ENCODE assay signal across 24 cellular contexts in genomic region chr13:72645521-72645920, GRCh38.
"Had no signal": no experiment of that assay in that cellular context is flagged by ENCODE, and none has a peak within 500 bp of the region (broad histone marks: within the 10 kb centered on the region; RNA-seq: fewer than 3 reads in every experiment).

No MANE protein-coding gene starts in this region.

- H3K4me1 ChIP-seq: ascending aorta had no signal

- H3K4me3 ChIP-seq: ascending aorta, coronary artery, dorsolateral prefrontal cortex had no signal

- ATAC-seq: activated CD4-positive, alpha-beta T cell treated with anti-CD3 and anti-CD28 coated beads for 36 hours; activated CD8-positive, alpha-beta memory T cell treated with anti-CD3 and anti-CD28 coated beads, Interleukin-2, amount 10 ng/mL, durations not matched to agents 7 days and 5 days; activated CD8-positive, alpha-beta T cell treated with anti-CD3 and anti-CD28 coated beads, Interleukin-2, amount 10 ng/mL, durations not matched to agents 7 days and 5 days; activated naive CD4-positive, alpha-beta T cell treated with anti-CD3 and anti-CD28 coated beads, Interleukin-2, amount 50 U/mL, for 72 hours; esophagus mucosa had no signal

- DNase-seq: activated CD4-positive, alpha-beta memory T cell treated with anti-CD3 and anti-CD28 coated beads for 36 hours; activated CD4-positive, alpha-beta T cell treated with anti-CD3 and anti-CD28 coated beads for 36 hours; activated CD4-positive, alpha-beta T cell treated with anti-CD3 and anti-CD28 coated beads, Interleukin-2, amount 10 ng/mL, durations not matched to agents 24 days and 14 days; activated CD4-positive, CD25-positive, alpha-beta regulatory T cell; activated CD4-positive, CD25-positive, alpha-beta regulatory T cell treated with anti-CD3 and anti-CD28 coated beads, Interleukin-2, amount 50 U/mL, for 72 hours; activated CD8-positive, alpha-beta memory T cell treated with anti-CD3 and anti-CD28 coated beads, Interleukin-2, amount 10 ng/mL, durations not matched to agents 7 days and 5 days; activated CD8-positive, alpha-beta memory T cell treated with anti-CD3 and anti-CD28 coated beads, Interleukin-2, amount 50 U/mL, for 4 hours; activated CD8-positive, alpha-beta T cell treated with anti-CD3 and anti-CD28 coated beads, Interleukin-2, amount 10 ng/mL, durations not matched to agents 7 days and 5 days; activated effector memory CD4-positive, alpha-beta T cell treated with anti-CD3 and anti-CD28 coated beads, Interleukin-2, amount 50 U/mL, for 16 hours; activated naive CD4-positive, alpha-beta T cell; activated naive CD4-positive, alpha-beta T cell treated with anti-CD3 and anti-CD28 coated beads, Interleukin-2, amount 10 ng/mL, durations not matched to agents 7 days and 5 days; activated naive CD8-positive, alpha-beta T cell treated with anti-CD3 and anti-CD28 coated beads, Interleukin-2, amount 10 ng/mL, durations not matched to agents 7 days and 5 days; activated T-cell treated with anti-CD3 and anti-CD28 coated beads, Interleukin-2, amount 50 U/mL, for 1 hour; activated T-cell treated with anti-CD3 and anti-CD28 coated beads, Interleukin-2, amount 50 U/mL, for 48 hours; dorsolateral prefrontal cortex; effector memory CD4-positive, alpha-beta T cell; endodermal cell; foreskin fibroblast; head of caudate nucleus; T-helper 2 cell had no signal

- H3K36me3 ChIP-seq: ascending aorta had no signal

- H3K27me3 ChIP-seq: ascending aorta had no signal

- H3K9me3 ChIP-seq: ascending aorta had no signal

- H3K27ac ChIP-seq: ascending aorta, coronary artery, dorsolateral prefrontal cortex had no signal
